Comparison of ENCODE assay signal across 35 cellular contexts in the genomic region with DNA sequence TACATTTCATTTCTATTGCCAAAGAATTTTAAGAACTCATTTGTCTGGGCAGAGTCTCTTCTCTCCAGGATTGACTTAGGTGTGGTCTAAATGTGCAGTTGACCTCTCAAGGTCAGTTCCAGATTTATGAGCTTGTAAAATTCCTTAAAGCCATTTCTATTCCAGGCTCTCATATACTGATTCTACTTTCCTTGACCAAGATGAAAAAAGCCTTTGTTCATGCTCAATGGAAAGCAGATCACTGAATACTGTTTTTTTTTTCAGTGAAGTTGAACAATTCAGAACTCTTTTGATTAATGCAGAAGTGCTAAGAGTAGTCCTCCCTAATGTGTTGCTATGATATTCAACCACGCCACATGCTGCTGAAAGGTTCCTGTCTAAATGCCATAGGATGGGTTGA.
"Had no signal": no experiment of that assay in that cellular context is flagged by ENCODE, and none has a peak within 500 bp of the region (broad histone marks: within the 10 kb centered on the region; RNA-seq: fewer than 3 reads in every experiment).

No MANE protein-coding gene starts in this region.

- H3K4me3 ChIP-seq: adrenal gland, body of pancreas, breast epithelium, Peyer's patch had no signal

- H3K36me3 ChIP-seq: adrenal gland, breast epithelium, Peyer's patch had no signal

- H3K27me3 ChIP-seq: body of pancreas, Peyer's patch had no signal

- DNase-seq: activated B cell treated with CpG ODN at 0.5 μM for 24 hours; activated CD4-positive, alpha-beta memory T cell treated with anti-CD3 and anti-CD28 coated beads for 36 hours; activated CD4-positive, alpha-beta T cell treated with anti-CD3 and anti-CD28 coated beads for 4 hours; activated CD4-positive, alpha-beta T cell treated with anti-CD3 and anti-CD28 coated beads, Interleukin-2, amount 50 U/mL, for 1 hour; activated CD4-positive, CD25-positive, alpha-beta regulatory T cell treated with anti-CD3 and anti-CD28 coated beads, Interleukin-2, amount 50 U/mL, for 72 hours; activated CD8-positive, alpha-beta memory T cell treated with anti-CD3 and anti-CD28 coated beads, Interleukin-2, amount 50 U/mL, for 4 hours; activated gamma-delta T cell treated with Interleukin-2 at 50 U/mL for 16 hours; activated naive CD4-positive, alpha-beta T cell treated with anti-CD3 and anti-CD28 coated beads for 36 hours; activated T-cell treated with anti-CD3 and anti-CD28 coated beads for 4 hours; activated T-cell treated with anti-CD3 and anti-CD28 coated beads, Interleukin-2, amount 50 U/mL, for 4 hours; adrenal gland; body of pancreas; MM.1S; MV-4-11; NCI-H1092 treated with DMSO at 0.1 percent for 48 hours; NCI-H146; NCI-H187; NCI-H2029 treated with DMSO at 0.1 percent for 48 hours; NCI-H2107; NCI-H226; NCI-H510A; NCI-H526; NCI-H748 treated with DMSO at 0.1 percent for 48 hours; NK-92 treated with Interleukin-12 subunit alpha and Interleukin-12 subunit beta, amount 100 ng/mL, for 24 hours; PC-3; Peyer's patch; RPMI8226; SIG-M5; T-cell; T-helper 17 cell had no signal

- H3K4me1 ChIP-seq: adrenal gland, body of pancreas, breast epithelium, Peyer's patch had no signal

- H3K9me3 ChIP-seq: adrenal gland, body of pancreas, breast epithelium, Peyer's patch had no signal

- H3K27ac ChIP-seq: adrenal gland, body of pancreas, breast epithelium, KMS-11, Peyer's patch, VCaP had no signal

- ATAC-seq: activated naive CD4-positive, alpha-beta T cell treated with anti-CD3 and anti-CD28 coated beads, Interleukin-2, amount 50 U/mL, for 72 hours; activated T-cell treated with anti-CD3 and anti-CD28 coated beads, Interleukin-2, amount 50 U/mL, for 4 hours; body of pancreas; PC-3; SK-N-SH treated with all-trans-retinoic acid at 6 μM for 48 hours; T-cell; T-helper 17 cell had no signal
